Comparison of ENCODE assay signal across 1 cellular context in the genomic region with DNA sequence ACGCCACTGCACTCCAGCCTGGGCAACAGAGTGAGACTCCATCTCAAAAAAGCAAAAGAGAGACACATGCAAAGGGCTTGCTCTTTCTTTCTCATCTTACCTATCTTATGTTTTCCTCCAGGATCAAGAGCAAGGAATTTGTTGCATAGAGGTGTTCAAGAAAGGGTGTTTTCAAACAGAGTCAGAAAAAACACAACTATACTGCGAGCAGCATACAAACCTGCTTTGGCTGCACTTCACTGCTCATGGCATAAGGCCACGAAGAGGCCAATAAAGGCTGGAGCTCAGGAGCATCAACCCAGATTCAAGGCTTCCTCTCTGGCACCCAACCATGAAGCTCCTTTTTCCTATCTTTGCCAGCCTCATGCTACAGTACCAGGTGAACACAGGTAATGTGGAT.
TF ChIP-seq lines count a peak whose summit lies in the region.

Gene DEFB129, plus strand, starts transcription at position 301 of the 400 bp plus-strand sequence. Its CDS starts 31 bp downstream, at position 332.

TF ChIP-seq in K562, 482 proteins besides CTCF, POLR2A, EP300 and RAD21:
- TF ChIP-seq MAFG (tag; conservative IDR thresholded peaks at IDR 0.05) = no peak
- TF ChIP-seq HLTF (IDR thresholded peaks at IDR 0.05) = no peak
- TF ChIP-seq CAMTA2 (CRISPR knock-in tag; conservative IDR thresholded peaks at IDR 0.05) = no peak
- TF ChIP-seq, protein P1, sequence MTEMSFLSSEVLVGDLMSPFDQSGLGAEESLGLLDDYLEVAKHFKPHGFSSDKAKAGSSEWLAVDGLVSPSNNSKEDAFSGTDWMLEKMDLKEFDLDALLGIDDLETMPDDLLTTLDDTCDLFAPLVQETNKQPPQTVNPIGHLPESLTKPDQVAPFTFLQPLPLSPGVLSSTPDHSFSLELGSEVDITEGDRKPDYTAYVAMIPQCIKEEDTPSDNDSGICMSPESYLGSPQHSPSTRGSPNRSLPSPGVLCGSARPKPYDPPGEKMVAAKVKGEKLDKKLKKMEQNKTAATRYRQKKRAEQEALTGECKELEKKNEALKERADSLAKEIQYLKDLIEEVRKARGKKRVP (CRISPR knock-in tag; IDR thresholded peaks at IDR 0.05) = no peak
- no peak for TF ChIP-seq HDAC2 (IDR thresholded peaks at IDR 0.05)
- no peak for TF ChIP-seq IFI16 (CRISPR knock-in tag; IDR thresholded peaks at IDR 0.05)
- TF ChIP-seq TSC22D4 (tag; IDR thresholded peaks at IDR 0.05) = no peak
- no peak for TF ChIP-seq POLR2AphosphoS2 (IDR thresholded peaks at IDR 0.05; ENCODE audit: low read length)
- TF ChIP-seq ZBTB17 (CRISPR knock-in tag; IDR thresholded peaks at IDR 0.05) = no peak
- no peak for TF ChIP-seq CHD4 (IDR thresholded peaks at IDR 0.05; ENCODE audit: insufficient read depth, insufficient replicate concordance, low read depth, low read length, poor library complexity, severe bottlenecking)
- no peak for TF ChIP-seq PRDM10 (IDR thresholded peaks at IDR 0.05; ENCODE audit: partially characterized antibody)
- no peak for TF ChIP-seq PCBP1 (IDR thresholded peaks at IDR 0.05; ENCODE audit: low read depth, low read length, poor library complexity, severe bottlenecking)
- no peak for TF ChIP-seq PHB (CRISPR knock-in tag; IDR thresholded peaks at IDR 0.05)
- no peak for TF ChIP-seq STAT5A (IDR thresholded peaks at IDR 0.05; ENCODE audit: borderline replicate concordance, low read length)
- no peak for TF ChIP-seq CLOCK (CRISPR knock-in tag; IDR thresholded peaks at IDR 0.05; ENCODE audit: borderline replicate concordance)
TF ChIP-seq in K562: peak in this region for 0.
